Comparison of ENCODE assay signal across 1 cellular context in genomic region chr1:66242646-66243547, GRCh38.
TF ChIP-seq lines count a peak whose summit lies in the region.

No MANE protein-coding gene starts in this region.

TF ChIP-seq in GM12878, 131 proteins besides CTCF, POLR2A, EP300 and RAD21 (continued from another document):
- TF ChIP-seq BCLAF1 (IDR thresholded peaks at IDR 0.05) (no peak), RAD51 (IDR thresholded peaks at IDR 0.05) (no peak), NFYA (IDR thresholded peaks at IDR 0.05; ENCODE audit: borderline replicate concordance, low read depth, low read length) (no peak), BHLHE40 (IDR thresholded peaks at IDR 0.05; ENCODE audit: borderline replicate concordance in 1 of 2, low read depth in 2 of 2, low read length in 1 of 2) (peak; percentile 60 to 63; a peak in 2 of 4 replicates)
